9 cellular contexts compared by ENCODE assay signal in the genomic region with DNA sequence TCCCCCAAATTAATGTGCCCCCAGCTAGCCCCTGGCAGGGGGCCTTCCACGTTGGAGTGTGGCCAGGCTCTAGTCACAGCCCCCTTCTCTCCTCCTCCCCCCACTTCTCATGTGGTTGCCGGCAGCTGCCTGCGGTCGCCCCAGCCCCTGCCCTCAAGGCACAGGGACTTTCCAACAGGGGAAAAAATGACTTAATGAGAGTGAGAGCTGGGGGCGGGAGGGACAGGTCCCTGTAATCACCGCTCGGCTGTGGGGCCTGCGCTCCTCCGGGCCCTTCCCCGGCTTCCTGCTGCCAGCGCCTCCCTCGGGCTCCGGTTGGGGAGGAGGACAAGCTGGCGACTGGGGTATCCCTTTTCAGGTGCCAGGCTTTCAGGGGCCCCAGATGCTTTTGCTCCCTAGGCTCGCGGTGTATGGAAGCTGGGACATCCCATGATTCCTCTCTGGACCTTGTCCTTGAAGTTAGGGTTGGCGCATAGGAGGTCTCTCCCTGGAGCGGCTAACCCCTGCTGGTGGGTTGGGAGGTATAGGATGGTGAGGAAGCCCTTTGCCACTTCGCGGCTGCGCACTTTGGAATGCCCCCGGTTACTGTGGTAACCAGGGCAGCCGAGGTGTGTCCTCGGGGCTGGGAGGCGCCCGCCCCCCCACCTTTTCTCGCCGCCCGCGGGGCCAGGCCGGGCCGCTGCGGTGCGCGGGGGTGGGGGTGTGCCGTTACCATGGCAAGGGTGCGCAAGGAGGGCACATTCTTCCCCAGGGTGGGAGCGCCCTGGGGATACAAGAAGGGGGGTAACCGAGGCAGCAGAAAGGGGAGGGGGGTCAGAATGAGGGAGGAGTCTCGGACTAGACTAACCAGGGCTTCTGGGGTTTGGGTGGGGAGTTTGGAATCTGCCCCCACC. TPM values are rescaled to one million over a fixed set of nuclear protein-coding genes. Genes with fewer than 3 reads are reported as not detected.
DNase-seq lines count a peak whose midpoint lies in the region; ATAC-seq and TF ChIP-seq lines count a peak whose summit lies in the region.
"Had no signal": no experiment of that assay in that cellular context is flagged by ENCODE, and none has a peak within 500 bp of the region (broad histone marks: within the 10 kb centered on the region; RNA-seq: fewer than 3 reads in every experiment).

No MANE protein-coding gene starts in this region.

- H3K27ac ChIP-seq in AG04450 (ENCODE audit: low read depth, low read length) = no peak overlapping the region
- no peak overlapping the region for H3K27ac ChIP-seq in iPS-20b (ENCODE audit: low read length)
- H3K27ac ChIP-seq: ovary had no signal

- peaks cover 9% of the 10 kb centered on the region for H3K4me1 ChIP-seq in iPS-20b (ENCODE audit: insufficient read depth, low read length)

- CTCF ChIA-PET in AG04450 (lab: Charles Lee) = interaction anchor here (1.1 to 5.2 kb wide), 6 partner anchors 10 to 162 kb away, joined by 3 to 127 read pairs (median 24); a partner anchor contains a TSS

- no peak for DNase-seq in AG04450 (ENCODE audit: low read depth, low spot score)
- DNase-seq in NCI-H748 (lab: John Stamatoyannopoulos, UW; ENCODE audit: unreplicated experiment) = peak; percentile 87
- peak; percentile 82 for DNase-seq in activated T-cell treated with anti-CD3 and anti-CD28 coated beads, Interleukin-2, amount 50 U/mL, for 1 hour
- peak; percentile 63 to 79 (median 77) for DNase-seq in stimulated activated CD4-positive, alpha-beta T cell treated with anti-CD3 and anti-CD28 coated beads, TNF-alpha, amount 100 ng/mL, for 4 hours (ENCODE audit: low read depth in 3 of 3)
- DNase-seq in posterior vena cava (ENCODE audit: low spot score) = no peak

- H3K9me3 ChIP-seq in AG04450 (ENCODE audit: control insufficient read depth, insufficient read depth, low read length) (peaks cover 4% of the 10 kb centered on the region; the same call in 1 of the 2 replicates), iPS-20b (ENCODE audit: insufficient read depth, low read depth, low read length) (peaks cover 9% of the 10 kb centered on the region; the same call in 1 of the 2 replicates)
- H3K9me3 ChIP-seq: ovary had no signal

- H3K27me3 ChIP-seq in AG04450 (ENCODE audit: control insufficient read depth, insufficient read depth, low read length) = peaks cover 85% of the 10 kb centered on the region
- H3K27me3 ChIP-seq in iPS-20b (ENCODE audit: insufficient read depth, low read length) = peaks cover 100% of the 10 kb centered on the region
- H3K27me3 ChIP-seq: ovary had no signal

- POLR2A ChIA-PET in AG04450 (lab: Yijun Ruan, JAX) = no interaction called here

- ATAC-seq in GM18870 (IDR thresholded peaks at IDR 0.05; ENCODE audit: unreplicated experiment) = peak; percentile 47
- peak; percentile 71 for ATAC-seq in HG03066 (IDR thresholded peaks at IDR 0.05; ENCODE audit: low read depth, unreplicated experiment)

- H3K36me3 ChIP-seq in iPS-20b (ENCODE audit: insufficient read depth, low read depth, low read length) = no peaks in the 10 kb centered on the region
- H3K36me3 ChIP-seq: ovary had no signal

- intact Hi-C loops in posterior vena cava (cut with DNase I) = no loop called here

- H3K4me3 ChIP-seq in AG04450 (ENCODE audit: low read depth, low read length) (peak overlapping the region; percentile 4; the same call in 1 of the 2 replicates), iPS-20b (ENCODE audit: low read length) (peak overlapping the region; percentile 35; the same call in 1 of the 2 replicates)
- H3K4me3 ChIP-seq: ovary had no signal

- H3K9ac ChIP-seq in iPS-20b (ENCODE audit: low read depth, low read length) = no peak overlapping the region

- TF ChIP-seq CTCF in AG04450 (IDR thresholded peaks at IDR 0.05; ENCODE audit: low read depth, low read length) = no peak

RNA-seq across cellular contexts. Expression of a gene that starts 16.1 kb away (rescaled TPM):
- polyA plus RNA-seq in AG04450 (2011; rRNA removed) = not detected in 2 replicates
- not detected in 2 replicates for polyA minus RNA-seq in AG04450 (2011; rRNA and poly(A)+ RNA removed)
- total RNA-seq in posterior vena cava = not detected

RNA-seq across cellular contexts. Expression of a gene that starts 37.1 kb away (rescaled TPM):
- polyA plus RNA-seq in AG04450 (2011; rRNA removed) = not detected in 2 replicates
- not detected in 2 replicates for polyA minus RNA-seq in AG04450 (2011; rRNA and poly(A)+ RNA removed)
- under 1 TPM; 0.23 to 0.24 TPM for total RNA-seq in posterior vena cava

Comparison
In these comparisons a context has a peak if more than half of its experiments do, and no peak if none do; other contexts are left out.
1. DNase-seq: peak in NCI-H748 (single experiment), activated T-cell treated with anti-CD3 and anti-CD28 coated beads, Interleukin-2, amount 50 U/mL, for 1 hour (single experiment) and stimulated activated CD4-positive, alpha-beta T cell treated with anti-CD3 and anti-CD28 coated beads, TNF-alpha, amount 100 ng/mL, for 4 hours (3 of 3); none in AG04450 (single experiment) and posterior vena cava (single experiment).